In genomic region chr13:99656092-99656745, GRCh38 we compare ENCODE assay signal across 8 cellular contexts. TPM values are rescaled to one million over a fixed set of nuclear protein-coding genes. Genes with fewer than 3 reads are reported as not detected.
DNase-seq lines count a peak whose midpoint lies in the region; ATAC-seq and TF ChIP-seq lines count a peak whose summit lies in the region.

No MANE protein-coding gene starts in this region.

- CTCF ChIA-PET in activated CD4-positive, alpha-beta memory T cell treated with anti-CD3 and anti-CD28 coated beads for 36 hours (lab: Charles Lee) = interaction anchor here (0.5 to 4.6 kb wide), 66 partner anchors 9 to 1488 kb away, joined by 3 to 27 read pairs (median 4); partner anchors contain the start of genes CLYBL, GGACT, PCCA and ZIC2

- H3K4me1 ChIP-seq in lower lobe of right lung = peaks cover 17% of the 10 kb centered on the region

- H3K27me3 ChIP-seq in HL-60 (ENCODE audit: insufficient read depth, poor library complexity, severe bottlenecking) (no peaks in the 10 kb centered on the region), lower lobe of right lung (ENCODE audit: low read depth) (no peaks in the 10 kb centered on the region)

- no peaks in the 10 kb centered on the region for H3K9me3 Mint-ChIP-seq in activated CD4-positive, alpha-beta memory T cell treated with anti-CD3 and anti-CD28 coated beads for 36 hours

- peak overlapping the region; percentile 38 for H3K27ac Mint-ChIP-seq in activated CD4-positive, alpha-beta memory T cell treated with anti-CD3 and anti-CD28 coated beads for 36 hours

- H3K9me3 ChIP-seq in lower lobe of right lung = no peaks in the 10 kb centered on the region

- H3K36me3 Mint-ChIP-seq in activated CD4-positive, alpha-beta memory T cell treated with anti-CD3 and anti-CD28 coated beads for 36 hours = no peaks in the 10 kb centered on the region

- peaks cover 42% of the 10 kb centered on the region for H3K4me1 Mint-ChIP-seq in activated CD4-positive, alpha-beta memory T cell treated with anti-CD3 and anti-CD28 coated beads for 36 hours (ENCODE audit: low read depth)

- no peaks in the 10 kb centered on the region for H3K27me3 Mint-ChIP-seq in activated CD4-positive, alpha-beta memory T cell treated with anti-CD3 and anti-CD28 coated beads for 36 hours

- H3K27ac ChIP-seq in HL-60 (replicated peaks) (no peak overlapping the region), lower lobe of right lung (no peak overlapping the region)

- H3K4me3 Mint-ChIP-seq in activated CD4-positive, alpha-beta memory T cell treated with anti-CD3 and anti-CD28 coated beads for 36 hours = no peak overlapping the region

- intact Hi-C loops in activated CD4-positive, alpha-beta memory T cell treated with anti-CD3 and anti-CD28 coated beads for 36 hours (cut with micrococcal nuclease) = loop anchor here (1.0 to 10.0 kb wide), 17 partner anchors 50 to 1469 kb away; partner anchors contain the start of genes CLYBL, GGACT and PCCA
- intact Hi-C loops in lower lobe of right lung (cut with DNase I) = loop anchor here (10.0 kb wide), 1 partner anchor 859 kb away; no protein-coding TSS in a partner anchor

- POLR2A ChIA-PET in activated CD4-positive, alpha-beta memory T cell treated with anti-CD3 and anti-CD28 coated beads for 36 hours (lab: Charles Lee) = interaction anchor here (0.8 kb wide), 1 partner anchor 715 kb away, joined by 3 read pairs; no protein-coding TSS in a partner anchor

- H3K4me3 ChIP-seq in HL-60 (replicated peaks; ENCODE audit: insufficient read depth, low read length) (no peak overlapping the region), lower lobe of right lung (no peak overlapping the region)

- no peaks in the 10 kb centered on the region for H3K36me3 ChIP-seq in lower lobe of right lung

- DNase-seq in AG09319 (ENCODE audit: extremely low read depth, low read depth) (peak; percentile 43), HL-60 (ENCODE audit: low read depth in 1 of 2, low spot score in 1 of 2) (peak; percentile 26 to 70), NCI-H748 treated with DMSO at 0.1 percent for 48 hours (lab: John Stamatoyannopoulos, UW) (peak; percentile 94), lower lobe of right lung (peak; percentile 57)
- peak; percentile 88 for DNase-seq in activated CD4-positive, alpha-beta memory T cell treated with anti-CD3 and anti-CD28 coated beads for 36 hours
- DNase-seq in effector CD4-positive, alpha-beta T cell = peak; percentile 79
- DNase-seq in stimulated activated CD8-positive, alpha-beta memory T cell treated with anti-CD3 and anti-CD28 coated beads, Interleukin-15, amount 100 ng/mL, for 1 hour (ENCODE audit: low read depth) = peak; percentile 80

- ATAC-seq in GM19324 (IDR thresholded peaks at IDR 0.05; ENCODE audit: low FRiP score, unreplicated experiment) (peak; percentile 76), lower lobe of right lung (peak; percentile 83 to 87)

- TF ChIP-seq CTCF in AG09319 (IDR thresholded peaks at IDR 0.05; ENCODE audit: low read depth, low read length) (peak; percentile 94), HL-60 (IDR thresholded peaks at IDR 0.05; ENCODE audit: insufficient read depth, low read length) (peak; percentile 78), lower lobe of right lung (IDR thresholded peaks at IDR 0.05) (peak; percentile 89)

RNA-seq across cellular contexts. Expression of gene CLYBL, which starts 49.7 kb away (rescaled TPM):
- total RNA-seq in activated CD4-positive, alpha-beta memory T cell treated with anti-CD3 and anti-CD28 coated beads for 36 hours = 1 to 10 TPM; 5.4 TPM
- 5.1 TPM for total RNA-seq in lower lobe of right lung

Comparison
In these comparisons a context has a peak if more than half of its experiments do, and no peak if none do; other contexts are left out.
1. DNase-seq: peak in every context shown above with its lines; median percentile 94 in NCI-H748 treated with DMSO at 0.1 percent for 48 hours; 88 in activated CD4-positive, alpha-beta memory T cell treated with anti-CD3 and anti-CD28 coated beads for 36 hours; 80 in stimulated activated CD8-positive, alpha-beta memory T cell treated with anti-CD3 and anti-CD28 coated beads, Interleukin-15, amount 100 ng/mL, for 1 hour; 79 in effector CD4-positive, alpha-beta T cell; 57 in lower lobe of right lung; 48 in HL-60; 43 in AG09319.